In genomic region chr14:102220031-102220430, GRCh38 we compare ENCODE assay signal across 1 cellular context.
TF ChIP-seq lines count a peak whose summit lies in the region.

No MANE protein-coding gene starts in this region.

TF ChIP-seq in GM23338, 12 proteins besides CTCF, POLR2A, EP300 and RAD21 (continued from another document):
- TF ChIP-seq REST (IDR thresholded peaks at IDR 0.05; ENCODE audit: unreplicated experiment) (no peak), ETS1 (IDR thresholded peaks at IDR 0.05) (no peak), JUNB (IDR thresholded peaks at IDR 0.05; ENCODE audit: unreplicated experiment) (no peak), NANOG (IDR thresholded peaks at IDR 0.05; ENCODE audit: borderline replicate concordance) (no peak), EZH2phosphoT487 (IDR thresholded peaks at IDR 0.05; ENCODE audit: unreplicated experiment) (no peak), STAT1 (IDR thresholded peaks at IDR 0.05; ENCODE audit: unreplicated experiment) (no peak)
TF ChIP-seq in GM23338: peak in this region for 0.
